Comparison of ENCODE assay signal across 21 cellular contexts in the genomic region with DNA sequence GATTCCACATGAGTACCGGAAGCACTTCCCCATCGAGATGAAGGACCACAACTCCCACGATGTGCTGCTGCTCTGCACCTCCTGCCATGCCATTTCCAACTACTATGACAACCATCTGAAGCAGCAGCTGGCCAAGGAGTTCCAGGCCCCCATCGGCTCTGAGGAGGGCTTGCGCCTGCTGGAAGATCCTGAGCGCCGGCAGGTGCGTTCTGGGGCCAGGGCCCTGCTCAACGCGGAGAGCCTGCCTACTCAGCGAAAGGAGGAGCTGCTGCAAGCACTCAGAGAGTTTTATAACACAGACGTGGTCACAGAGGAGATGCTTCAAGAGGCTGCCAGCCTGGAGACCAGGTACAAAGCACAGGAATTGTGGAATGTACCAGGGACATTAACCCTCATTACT.
DNase-seq lines count a peak whose midpoint lies in the region; ATAC-seq lines count a peak whose summit lies in the region.
"Had no signal": no experiment of that assay in that cellular context is flagged by ENCODE, and none has a peak within 500 bp of the region (broad histone marks: within the 10 kb centered on the region; RNA-seq: fewer than 3 reads in every experiment).

No MANE protein-coding gene starts in this region.

- H3K4me1 Mint-ChIP-seq in stimulated activated naive CD8-positive, alpha-beta T cell treated with anti-CD3 and anti-CD28 coated beads, Interleukin-15, amount 100 ng/mL, for 72 hours = peaks cover 3% of the 10 kb centered on the region
- H3K4me1 Mint-ChIP-seq in stimulated activated effector memory CD8-positive, alpha-beta T cell treated with anti-CD3 and anti-CD28 coated beads, Interleukin-12 subunit alpha, Interleukin-12 subunit beta, amount 100 ng/mL, for 72 hours = no peaks in the 10 kb centered on the region
- H3K4me1 Mint-ChIP-seq: CD14-positive monocyte had no signal

- no peak overlapping the region for H3K4me3 Mint-ChIP-seq in stimulated activated naive CD8-positive, alpha-beta T cell treated with anti-CD3 and anti-CD28 coated beads, Interleukin-15, amount 100 ng/mL, for 72 hours
- no peak overlapping the region for H3K4me3 Mint-ChIP-seq in stimulated activated effector memory CD8-positive, alpha-beta T cell treated with anti-CD3 and anti-CD28 coated beads, Interleukin-12 subunit alpha, Interleukin-12 subunit beta, amount 100 ng/mL, for 72 hours
- H3K4me3 Mint-ChIP-seq: CD14-positive monocyte; CD4-positive, alpha-beta T cell; CD8-positive, alpha-beta memory T cell had no signal

- ATAC-seq in stimulated activated naive CD8-positive, alpha-beta T cell treated with anti-CD3 and anti-CD28 coated beads, Interleukin-15, Interleukin-2, amounts not matched to agents 100 U/mL and 50 U/mL, for 24 hours = peak; percentile 14
- no peak for ATAC-seq in stimulated activated naive CD8-positive, alpha-beta T cell treated with anti-CD3 and anti-CD28 coated beads, Interleukin-15, amount 100 ng/mL, for 72 hours
- no peak for ATAC-seq in stimulated activated effector memory CD8-positive, alpha-beta T cell treated with anti-CD3 and anti-CD28 coated beads, Interleukin-12 subunit alpha, Interleukin-12 subunit beta, amount 100 ng/mL, for 72 hours
- ATAC-seq: A549, GM12878 had no signal

- DNase-seq in NCI-H187 (lab: John Stamatoyannopoulos, UW) = peak; percentile 37 to 39
- no peak for DNase-seq in NCI-H187 treated with DMSO at 0.1 percent for 48 hours (lab: John Stamatoyannopoulos, UW)
- DNase-seq in stimulated activated naive CD8-positive, alpha-beta T cell treated with anti-CD3 and anti-CD28 coated beads, Interleukin-15, Interleukin-2, amounts not matched to agents 100 U/mL and 50 U/mL, for 24 hours = no peak
- no peak for DNase-seq in stimulated activated naive CD8-positive, alpha-beta T cell treated with anti-CD3 and anti-CD28 coated beads, Interleukin-15, amount 100 ng/mL, for 72 hours
- DNase-seq in stimulated activated effector memory CD8-positive, alpha-beta T cell treated with anti-CD3 and anti-CD28 coated beads, Interleukin-12 subunit alpha, Interleukin-12 subunit beta, amount 100 ng/mL, for 72 hours (ENCODE audit: low spot score in 2 of 2) = no peak
- DNase-seq in stimulated activated naive CD4-positive, alpha-beta T cell treated with Interleukin-2 at 50 U/mL for 16 hours (lab: John Stamatoyannopoulos, UW) = no peak
- DNase-seq in GM03348 (ENCODE audit: low spot score) = no peak
- DNase-seq: 8988T; ACHN; AML-193; BE2C; CD4-positive, alpha-beta T cell; CD8-positive, alpha-beta memory T cell; DMS 273 treated with DMSO at 0.1 percent for 48 hours; DND-41; GM23248; H7; HCEC 1CT had no signal

- H3K27ac Mint-ChIP-seq in stimulated activated naive CD8-positive, alpha-beta T cell treated with anti-CD3 and anti-CD28 coated beads, Interleukin-15, amount 100 ng/mL, for 72 hours = no peak overlapping the region
- peak overlapping the region; percentile 76 for H3K27ac Mint-ChIP-seq in stimulated activated effector memory CD8-positive, alpha-beta T cell treated with anti-CD3 and anti-CD28 coated beads, Interleukin-12 subunit alpha, Interleukin-12 subunit beta, amount 100 ng/mL, for 72 hours
- H3K27ac Mint-ChIP-seq: CD14-positive monocyte; CD4-positive, alpha-beta T cell had no signal

- H3K36me3 Mint-ChIP-seq in stimulated activated effector memory CD8-positive, alpha-beta T cell treated with anti-CD3 and anti-CD28 coated beads, Interleukin-12 subunit alpha, Interleukin-12 subunit beta, amount 100 ng/mL, for 72 hours = peaks cover 60% of the 10 kb centered on the region

- H3K27me3 Mint-ChIP-seq in stimulated activated naive CD8-positive, alpha-beta T cell treated with anti-CD3 and anti-CD28 coated beads, Interleukin-15, amount 100 ng/mL, for 72 hours = no peaks in the 10 kb centered on the region
- H3K27me3 Mint-ChIP-seq: CD4-positive, alpha-beta T cell; CD8-positive, alpha-beta memory T cell had no signal

- H3K9me3 Mint-ChIP-seq in stimulated activated naive CD8-positive, alpha-beta T cell treated with anti-CD3 and anti-CD28 coated beads, Interleukin-15, amount 100 ng/mL, for 72 hours = no peaks in the 10 kb centered on the region
- H3K9me3 Mint-ChIP-seq in stimulated activated effector memory CD8-positive, alpha-beta T cell treated with anti-CD3 and anti-CD28 coated beads, Interleukin-12 subunit alpha, Interleukin-12 subunit beta, amount 100 ng/mL, for 72 hours = no peaks in the 10 kb centered on the region
- H3K9me3 Mint-ChIP-seq: CD14-positive monocyte; CD4-positive, alpha-beta T cell; CD8-positive, alpha-beta memory T cell had no signal

Comparison
In these comparisons a context has a peak if more than half of its experiments do, and no peak if none do; other contexts are left out.
1. DNase-seq: peak in NCI-H187 (2 of 2); none in NCI-H187 treated with DMSO at 0.1 percent for 48 hours (single experiment), stimulated activated naive CD8-positive, alpha-beta T cell treated with anti-CD3 and anti-CD28 coated beads, Interleukin-15, Interleukin-2, amounts not matched to agents 100 U/mL and 50 U/mL, for 24 hours (single experiment), stimulated activated naive CD8-positive, alpha-beta T cell treated with anti-CD3 and anti-CD28 coated beads, Interleukin-15, amount 100 ng/mL, for 72 hours (0 of 2), stimulated activated effector memory CD8-positive, alpha-beta T cell treated with anti-CD3 and anti-CD28 coated beads, Interleukin-12 subunit alpha, Interleukin-12 subunit beta, amount 100 ng/mL, for 72 hours (0 of 2), stimulated activated naive CD4-positive, alpha-beta T cell treated with Interleukin-2 at 50 U/mL for 16 hours (single experiment) and GM03348 (single experiment).